ENCODE assay signal across 11 cellular contexts in the genomic region with DNA sequence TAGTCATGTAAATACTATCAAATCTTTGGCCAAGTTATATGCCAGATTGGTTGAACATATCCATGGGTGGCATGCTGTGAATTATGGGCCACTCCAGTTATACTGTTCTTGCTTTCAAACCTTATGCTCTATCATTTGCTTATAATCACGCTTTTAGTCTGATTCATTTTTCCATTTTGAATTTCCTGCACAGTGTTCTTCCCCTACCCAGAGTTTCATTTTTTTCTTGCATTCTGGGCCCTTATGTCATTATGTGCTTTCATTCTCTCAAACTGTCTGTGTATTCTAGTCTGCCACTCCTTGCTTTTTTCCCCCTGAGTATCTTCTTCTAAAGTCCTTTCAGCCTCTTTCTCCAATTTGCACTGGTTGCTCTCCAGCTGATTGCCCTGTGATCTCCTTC.
DNase-seq lines count a peak whose midpoint lies in the region; ATAC-seq and TF ChIP-seq lines count a peak whose summit lies in the region.
"Had no signal": no experiment of that assay in that cellular context is flagged by ENCODE, and none has a peak within 500 bp of the region (broad histone marks: within the 10 kb centered on the region; RNA-seq: fewer than 3 reads in every experiment).

No MANE protein-coding gene starts in this region.

- no peak for TF ChIP-seq CTCF in smooth muscle cell (IDR thresholded peaks at IDR 0.05; ENCODE audit: borderline replicate concordance, insufficient read depth, poor library complexity, severe bottlenecking)

- POLR2A ChIA-PET in activated CD4-positive, alpha-beta memory T cell treated with anti-CD3 and anti-CD28 coated beads for 36 hours (lab: Charles Lee), result no interaction called here
- POLR2A ChIA-PET in activated CD4-positive, alpha-beta memory T cell treated with anti-CD3 and anti-CD28 coated beads, Interleukin-2, amount 10 ng/mL, durations not matched to agents 7 days and 5 days (lab: Charles Lee), result no interaction called here

- no peaks in the 10 kb centered on the region for H3K79me2 ChIP-seq in smooth muscle cell (ENCODE audit: low read depth)

- no peak overlapping the region for H3K4me3 ChIP-seq in smooth muscle cell
- H3K4me3 ChIP-seq: BLaER1 treated with 17β-estradiol and CSF1 and Interleukin-3, amounts not matched to agents 10 nM and 100 nM had no signal

- H3K9me3 Mint-ChIP-seq in activated CD4-positive, alpha-beta memory T cell treated with anti-CD3 and anti-CD28 coated beads for 36 hours, result peaks cover 8% of the 10 kb centered on the region
- H3K9me3 Mint-ChIP-seq in activated CD4-positive, alpha-beta memory T cell treated with anti-CD3 and anti-CD28 coated beads, Interleukin-2, amount 10 ng/mL, durations not matched to agents 7 days and 5 days, result peaks cover 6% of the 10 kb centered on the region
- H3K9me3 Mint-ChIP-seq in stimulated activated naive CD8-positive, alpha-beta T cell treated with anti-CD3 and anti-CD28 coated beads, Interleukin-15, Interleukin-2, amounts not matched to agents 100 ng/mL and 50 ng/mL, for 24 hours, result peaks cover 18% of the 10 kb centered on the region
- H3K9me3 Mint-ChIP-seq in activated T-helper 2 cell treated with anti-CD3 and anti-CD28 coated beads, Interferon-gamma antibody, Interleukin-2, Interleukin-4, amounts not matched to agents 10 μg/mL and 5 μg/mL and 100 μg/mL, durations not matched to agents 14 hours and 24 hours and 36 hours, result peaks cover 8% of the 10 kb centered on the region
- H3K9me3 Mint-ChIP-seq: HFFc6 had no signal

- intact Hi-C loops in activated CD4-positive, alpha-beta memory T cell treated with anti-CD3 and anti-CD28 coated beads for 36 hours (cut with micrococcal nuclease), result no loop called here
- intact Hi-C loops in activated T-helper 2 cell treated with anti-CD3 and anti-CD28 coated beads, Interferon-gamma antibody, Interleukin-2, Interleukin-4, amounts not matched to agents 10 μg/mL and 5 μg/mL and 100 μg/mL, durations not matched to agents 14 hours and 24 hours and 36 hours (cut with micrococcal nuclease), result no loop called here

- no peak for ATAC-seq in stimulated activated naive CD8-positive, alpha-beta T cell treated with anti-CD3 and anti-CD28 coated beads, Interleukin-15, Interleukin-2, amounts not matched to agents 100 U/mL and 50 U/mL, for 24 hours

- H3K4me2 ChIP-seq in smooth muscle cell, result no peak overlapping the region
- H3K4me2 ChIP-seq: BLaER1 treated with 17β-estradiol and CSF1 and Interleukin-3, amounts not matched to agents 10 nM and 100 nM had no signal

- no peaks in the 10 kb centered on the region for H3F3A ChIP-seq in smooth muscle cell (ENCODE audit: low read depth)

- CTCF ChIA-PET in activated CD4-positive, alpha-beta memory T cell treated with anti-CD3 and anti-CD28 coated beads for 36 hours (lab: Charles Lee), result no interaction called here
- CTCF ChIA-PET in activated CD4-positive, alpha-beta memory T cell treated with anti-CD3 and anti-CD28 coated beads, Interleukin-2, amount 10 ng/mL, durations not matched to agents 7 days and 5 days (lab: Charles Lee), result no interaction called here

- H3K4me1 Mint-ChIP-seq in activated CD4-positive, alpha-beta memory T cell treated with anti-CD3 and anti-CD28 coated beads for 36 hours (ENCODE audit: low read depth), result peaks cover 44% of the 10 kb centered on the region
- H3K4me1 Mint-ChIP-seq in activated CD4-positive, alpha-beta memory T cell treated with anti-CD3 and anti-CD28 coated beads, Interleukin-2, amount 10 ng/mL, durations not matched to agents 7 days and 5 days, result no peaks in the 10 kb centered on the region
- H3K4me1 Mint-ChIP-seq in stimulated activated naive CD8-positive, alpha-beta T cell treated with anti-CD3 and anti-CD28 coated beads, Interleukin-15, Interleukin-2, amounts not matched to agents 100 ng/mL and 50 ng/mL, for 24 hours (ENCODE audit: low read depth), result peaks cover 34% of the 10 kb centered on the region
- peaks cover 11% of the 10 kb centered on the region for H3K4me1 Mint-ChIP-seq in activated T-helper 2 cell treated with anti-CD3 and anti-CD28 coated beads, Interferon-gamma antibody, Interleukin-2, Interleukin-4, amounts not matched to agents 10 μg/mL and 5 μg/mL and 100 μg/mL, durations not matched to agents 14 hours and 24 hours and 36 hours (ENCODE audit: low read depth)

- no peaks in the 10 kb centered on the region for H3K27me3 Mint-ChIP-seq in activated CD4-positive, alpha-beta memory T cell treated with anti-CD3 and anti-CD28 coated beads for 36 hours
- H3K27me3 Mint-ChIP-seq in activated CD4-positive, alpha-beta memory T cell treated with anti-CD3 and anti-CD28 coated beads, Interleukin-2, amount 10 ng/mL, durations not matched to agents 7 days and 5 days, result no peaks in the 10 kb centered on the region
- no peaks in the 10 kb centered on the region for H3K27me3 Mint-ChIP-seq in stimulated activated naive CD8-positive, alpha-beta T cell treated with anti-CD3 and anti-CD28 coated beads, Interleukin-15, Interleukin-2, amounts not matched to agents 100 ng/mL and 50 ng/mL, for 24 hours
- no peaks in the 10 kb centered on the region for H3K27me3 Mint-ChIP-seq in activated T-helper 2 cell treated with anti-CD3 and anti-CD28 coated beads, Interferon-gamma antibody, Interleukin-2, Interleukin-4, amounts not matched to agents 10 μg/mL and 5 μg/mL and 100 μg/mL, durations not matched to agents 14 hours and 24 hours and 36 hours (ENCODE audit: low read depth)

- peak overlapping the region; percentile 59 for H3K27ac Mint-ChIP-seq in activated CD4-positive, alpha-beta memory T cell treated with anti-CD3 and anti-CD28 coated beads for 36 hours
- H3K27ac Mint-ChIP-seq in activated CD4-positive, alpha-beta memory T cell treated with anti-CD3 and anti-CD28 coated beads, Interleukin-2, amount 10 ng/mL, durations not matched to agents 7 days and 5 days, result no peak overlapping the region
- H3K27ac Mint-ChIP-seq in stimulated activated naive CD8-positive, alpha-beta T cell treated with anti-CD3 and anti-CD28 coated beads, Interleukin-15, Interleukin-2, amounts not matched to agents 100 ng/mL and 50 ng/mL, for 24 hours, result peak overlapping the region; percentile 38
- peak overlapping the region; percentile 23 for H3K27ac Mint-ChIP-seq in activated T-helper 2 cell treated with anti-CD3 and anti-CD28 coated beads, Interferon-gamma antibody, Interleukin-2, Interleukin-4, amounts not matched to agents 10 μg/mL and 5 μg/mL and 100 μg/mL, durations not matched to agents 14 hours and 24 hours and 36 hours
- H3K27ac Mint-ChIP-seq: HFFc6 had no signal

- H3K27me3 ChIP-seq in smooth muscle cell (ENCODE audit: low read depth), result no peaks in the 10 kb centered on the region
- H3K27me3 ChIP-seq: BLaER1 treated with 17β-estradiol and CSF1 and Interleukin-3, amounts not matched to agents 10 nM and 100 nM had no signal

- DNase-seq in activated CD4-positive, alpha-beta memory T cell treated with anti-CD3 and anti-CD28 coated beads for 36 hours, result no peak
- no peak for DNase-seq in activated CD4-positive, alpha-beta memory T cell treated with anti-CD3 and anti-CD28 coated beads, Interleukin-2, amount 10 ng/mL, durations not matched to agents 7 days and 5 days
- no peak for DNase-seq in stimulated activated naive CD8-positive, alpha-beta T cell treated with anti-CD3 and anti-CD28 coated beads, Interleukin-15, Interleukin-2, amounts not matched to agents 100 U/mL and 50 U/mL, for 24 hours
- no peak for DNase-seq in activated T-helper 2 cell treated with anti-CD3 and anti-CD28 coated beads, Interferon-gamma antibody, Interleukin-2, Interleukin-4, amounts not matched to agents 10 μg/mL and 5 μg/mL and 100 μg/mL, durations not matched to agents 14 hours and 24 hours and 36 hours (ENCODE audit: low spot score)
- no peak for DNase-seq in smooth muscle cell (lab: John Stamatoyannopoulos, UW; ENCODE audit: unreplicated experiment)
- DNase-seq in cortex of kidney (lab: John Stamatoyannopoulos, UW), result no peak
- DNase-seq: 8988T, HCEC 1CT, HFFc6 had no signal

- H4K20me1 ChIP-seq in smooth muscle cell (ENCODE audit: low read depth), result no peaks in the 10 kb centered on the region
- H4K20me1 ChIP-seq: BLaER1 treated with 17β-estradiol and CSF1 and Interleukin-3, amounts not matched to agents 10 nM and 100 nM had no signal

- H3K36me3 ChIP-seq in smooth muscle cell (ENCODE audit: low read depth), result no peaks in the 10 kb centered on the region

- H3K4me3 Mint-ChIP-seq in activated CD4-positive, alpha-beta memory T cell treated with anti-CD3 and anti-CD28 coated beads for 36 hours, result no peak overlapping the region
- no peak overlapping the region for H3K4me3 Mint-ChIP-seq in activated CD4-positive, alpha-beta memory T cell treated with anti-CD3 and anti-CD28 coated beads, Interleukin-2, amount 10 ng/mL, durations not matched to agents 7 days and 5 days
- H3K4me3 Mint-ChIP-seq in stimulated activated naive CD8-positive, alpha-beta T cell treated with anti-CD3 and anti-CD28 coated beads, Interleukin-15, Interleukin-2, amounts not matched to agents 100 ng/mL and 50 ng/mL, for 24 hours, result no peak overlapping the region
- no peak overlapping the region for H3K4me3 Mint-ChIP-seq in activated T-helper 2 cell treated with anti-CD3 and anti-CD28 coated beads, Interferon-gamma antibody, Interleukin-2, Interleukin-4, amounts not matched to agents 10 μg/mL and 5 μg/mL and 100 μg/mL, durations not matched to agents 14 hours and 24 hours and 36 hours (ENCODE audit: low read depth)
- H3K4me3 Mint-ChIP-seq: HFFc6 had no signal

- no peak overlapping the region for H3K27ac ChIP-seq in smooth muscle cell (ENCODE audit: low read depth)
- H3K27ac ChIP-seq: BLaER1 treated with 17β-estradiol and CSF1 and Interleukin-3, amounts not matched to agents 10 nM and 100 nM had no signal

- no peak overlapping the region for H3K9ac ChIP-seq in smooth muscle cell (ENCODE audit: low read depth)
- H3K9ac ChIP-seq: BLaER1 treated with 17β-estradiol and CSF1 and Interleukin-3, amounts not matched to agents 10 nM and 100 nM had no signal

- H2AFZ ChIP-seq in smooth muscle cell (ENCODE audit: low read depth), result no peak overlapping the region

- no peaks in the 10 kb centered on the region for H3K9me3 ChIP-seq in smooth muscle cell (replicated peaks; ENCODE audit: low read depth)

- peaks cover 31% of the 10 kb centered on the region for H3K36me3 Mint-ChIP-seq in activated CD4-positive, alpha-beta memory T cell treated with anti-CD3 and anti-CD28 coated beads for 36 hours
- H3K36me3 Mint-ChIP-seq in activated CD4-positive, alpha-beta memory T cell treated with anti-CD3 and anti-CD28 coated beads, Interleukin-2, amount 10 ng/mL, durations not matched to agents 7 days and 5 days (ENCODE audit: low read depth), result peaks cover 55% of the 10 kb centered on the region
- H3K36me3 Mint-ChIP-seq in stimulated activated naive CD8-positive, alpha-beta T cell treated with anti-CD3 and anti-CD28 coated beads, Interleukin-15, Interleukin-2, amounts not matched to agents 100 ng/mL and 50 ng/mL, for 24 hours (ENCODE audit: low read depth), result peaks cover 51% of the 10 kb centered on the region
- H3K36me3 Mint-ChIP-seq in activated T-helper 2 cell treated with anti-CD3 and anti-CD28 coated beads, Interferon-gamma antibody, Interleukin-2, Interleukin-4, amounts not matched to agents 10 μg/mL and 5 μg/mL and 100 μg/mL, durations not matched to agents 14 hours and 24 hours and 36 hours (ENCODE audit: low read depth), result peaks cover 51% of the 10 kb centered on the region

- no peaks in the 10 kb centered on the region for H3K4me1 ChIP-seq in smooth muscle cell (ENCODE audit: low read depth)
- H3K4me1 ChIP-seq: BLaER1 treated with 17β-estradiol and CSF1 and Interleukin-3, amounts not matched to agents 10 nM and 100 nM had no signal

- 91% methylated on average over 1 of the region's 1 CpG for WGBS in smooth muscle cell (ENCODE audit: low lambda C conversion rate)
